12 cellular contexts compared by ENCODE assay signal in genomic region chr11:6414874-6415328, GRCh38. TPM values are rescaled to one million over a fixed set of nuclear protein-coding genes. Genes with fewer than 3 reads are reported as not detected.
DNase-seq lines count a peak whose midpoint lies in the region; ATAC-seq and TF ChIP-seq lines count a peak whose summit lies in the region.
"Had no signal": no experiment of that assay in that cellular context is flagged by ENCODE, and none has a peak within 500 bp of the region (broad histone marks: within the 10 kb centered on the region; RNA-seq: fewer than 3 reads in every experiment).

No MANE protein-coding gene starts in this region.

- H3K36me3 Mint-ChIP-seq in activated naive CD8-positive, alpha-beta T cell treated with anti-CD3 and anti-CD28 coated beads, Interleukin-2, amount 10 ng/mL, durations not matched to agents 7 days and 5 days = peaks cover 8% of the 10 kb centered on the region

- intact Hi-C loops in vagina (cut with DNase I) (no loop called here), PC-9 (cut with micrococcal nuclease; ENCODE audit: unreplicated experiment) (no loop called here)

- CTCF ChIA-PET in PC-9 (lab: Charles Lee) = no interaction called here

- peak overlapping the region; percentile 23 for H3K4me2 ChIP-seq in Loucy (ENCODE audit: low read depth, low read length, poor library complexity, severe bottlenecking)
- H3K4me2 ChIP-seq in PC-9 = no peak overlapping the region

- peaks cover 11% of the 10 kb centered on the region for H3K4me1 ChIP-seq in Loucy (ENCODE audit: insufficient read depth, low read length, poor library complexity, severe bottlenecking)
- H3K4me1 ChIP-seq in vagina = peaks cover 40% of the 10 kb centered on the region
- H3K4me1 ChIP-seq in PC-9 (replicated peaks; ENCODE audit: insufficient read depth) = no peaks in the 10 kb centered on the region

- no peak for TF ChIP-seq CTCF in Loucy (conservative IDR thresholded peaks at IDR 0.05; ENCODE audit: low read length)
- TF ChIP-seq CTCF in vagina (IDR thresholded peaks at IDR 0.05) = no peak
- no peak for TF ChIP-seq CTCF in PC-9 (conservative IDR thresholded peaks at IDR 0.05)

- no peaks in the 10 kb centered on the region for H3K9me3 Mint-ChIP-seq in activated naive CD8-positive, alpha-beta T cell treated with anti-CD3 and anti-CD28 coated beads, Interleukin-2, amount 10 ng/mL, durations not matched to agents 7 days and 5 days
- H3K9me3 Mint-ChIP-seq: nephron progenitor cell had no signal

- H4K20me1 ChIP-seq in Loucy (ENCODE audit: insufficient read depth, low read length, poor library complexity, severe bottlenecking) (no peaks in the 10 kb centered on the region), PC-9 (ENCODE audit: insufficient read depth) (no peaks in the 10 kb centered on the region)

- no peak overlapping the region for H3K27ac Mint-ChIP-seq in activated naive CD8-positive, alpha-beta T cell treated with anti-CD3 and anti-CD28 coated beads, Interleukin-2, amount 10 ng/mL, durations not matched to agents 7 days and 5 days
- H3K27ac Mint-ChIP-seq: nephron progenitor cell had no signal

- TF ChIP-seq POLR2A in vagina (IDR thresholded peaks at IDR 0.05) = no peak

- H3K9ac ChIP-seq in Loucy (ENCODE audit: low read depth, low read length, poor library complexity, severe bottlenecking) = no peak overlapping the region

- ATAC-seq in GM18498 (IDR thresholded peaks at IDR 0.05; ENCODE audit: unreplicated experiment) (peak; percentile 44), GM21515 (IDR thresholded peaks at IDR 0.05; ENCODE audit: unreplicated experiment) (no peak)
- ATAC-seq in activated naive CD8-positive, alpha-beta T cell treated with anti-CD3 and anti-CD28 coated beads, Interleukin-2, amount 10 ng/mL, durations not matched to agents 7 days and 5 days (ENCODE audit: low read depth) = peak; percentile 30

- H2AFZ ChIP-seq in Loucy (ENCODE audit: low read length) (no peak overlapping the region), PC-9 (no peak overlapping the region)

- no peaks in the 10 kb centered on the region for H3K9me2 ChIP-seq in Loucy (replicated peaks; ENCODE audit: low read depth, low read length)
- no peaks in the 10 kb centered on the region for H3K9me2 ChIP-seq in PC-9 (ENCODE audit: insufficient read depth)

- H3K27me3 ChIP-seq in Loucy (ENCODE audit: insufficient read depth, low read length, poor library complexity, severe bottlenecking) = peaks cover 10% of the 10 kb centered on the region
- no peaks in the 10 kb centered on the region for H3K27me3 ChIP-seq in vagina
- peaks cover 5% of the 10 kb centered on the region; the same call in 1 of the 2 replicates for H3K27me3 ChIP-seq in PC-9 (ENCODE audit: insufficient read depth, low read depth)
- H3K27me3 ChIP-seq: SJSA1 had no signal

- H3F3A ChIP-seq in Loucy (ENCODE audit: low read depth) (no peaks in the 10 kb centered on the region), PC-9 (ENCODE audit: insufficient read depth, low read depth) (no peaks in the 10 kb centered on the region)

- DNase-seq in AML-193 (lab: John Stamatoyannopoulos, UW) (peak; percentile 78 to 81), hypothalamus (lab: John Stamatoyannopoulos, UW) (no peak), vagina (ENCODE audit: extremely low spot score in 2 of 2) (no peak), PC-9 (no peak)
- DNase-seq in activated naive CD8-positive, alpha-beta T cell treated with anti-CD3 and anti-CD28 coated beads, Interleukin-2, amount 10 ng/mL, durations not matched to agents 7 days and 5 days = no peak
- DNase-seq: central memory CD4-positive, alpha-beta T cell; kidney glomerular epithelial cell; nephron progenitor cell had no signal

- no peak overlapping the region for H3K27ac ChIP-seq in vagina
- H3K27ac ChIP-seq in PC-9 = no peak overlapping the region
- H3K27ac ChIP-seq: SJSA1 had no signal

- no peaks in the 10 kb centered on the region for H3K79me2 ChIP-seq in Loucy (ENCODE audit: insufficient read depth, low read length)
- H3K79me2 ChIP-seq in PC-9 (ENCODE audit: low read depth) = no peaks in the 10 kb centered on the region

- peaks cover 11% of the 10 kb centered on the region for H3K4me1 Mint-ChIP-seq in activated naive CD8-positive, alpha-beta T cell treated with anti-CD3 and anti-CD28 coated beads, Interleukin-2, amount 10 ng/mL, durations not matched to agents 7 days and 5 days

- peaks cover 2% of the 10 kb centered on the region for H3K27me3 Mint-ChIP-seq in activated naive CD8-positive, alpha-beta T cell treated with anti-CD3 and anti-CD28 coated beads, Interleukin-2, amount 10 ng/mL, durations not matched to agents 7 days and 5 days

- H3K4me3 Mint-ChIP-seq in activated naive CD8-positive, alpha-beta T cell treated with anti-CD3 and anti-CD28 coated beads, Interleukin-2, amount 10 ng/mL, durations not matched to agents 7 days and 5 days = no peak overlapping the region
- H3K4me3 Mint-ChIP-seq: nephron progenitor cell had no signal

- H3K9me3 ChIP-seq in Loucy (ENCODE audit: insufficient read depth, low read depth, low read length) (no peaks in the 10 kb centered on the region), vagina (no peaks in the 10 kb centered on the region), PC-9 (ENCODE audit: insufficient read depth, low read depth) (no peaks in the 10 kb centered on the region)
- H3K9me3 ChIP-seq: SJSA1 had no signal

- H3K36me3 ChIP-seq in Loucy (ENCODE audit: insufficient read depth, low read length) = no peaks in the 10 kb centered on the region
- H3K36me3 ChIP-seq in vagina = peaks cover 0 to 10% of the 10 kb centered on the region in 2 donors
- H3K36me3 ChIP-seq in PC-9 (ENCODE audit: low read depth) = no peaks in the 10 kb centered on the region
- H3K36me3 ChIP-seq: SJSA1 had no signal

- no TSS peak for BruUV-seq in PC-9 (replicated peaks; lab: Mats Ljungman, UMichigan)

- POLR2A ChIA-PET in activated naive CD8-positive, alpha-beta T cell treated with anti-CD3 and anti-CD28 coated beads, Interleukin-2, amount 10 ng/mL, durations not matched to agents 7 days and 5 days (lab: Charles Lee) = interaction anchor here (8.5 kb wide), 1 partner anchor 12 kb away, joined by 116 read pairs; no protein-coding TSS in a partner anchor
- POLR2A ChIA-PET in PC-9 (lab: Charles Lee; ENCODE audit: unreplicated experiment) = no interaction called here

- H3K4me3 ChIP-seq in Loucy (ENCODE audit: low read length, poor library complexity, severe bottlenecking) = no peak overlapping the region
- H3K4me3 ChIP-seq in vagina = no peak overlapping the region
- no peak overlapping the region for H3K4me3 ChIP-seq in PC-9
- H3K4me3 ChIP-seq: SJSA1 had no signal

RNA-seq across cellular contexts. Expression of gene APBB1, which starts 4.0 kb away (rescaled TPM):
- 10 to 100 TPM; 64.0 to 69.2 TPM for total RNA-seq in activated naive CD8-positive, alpha-beta T cell treated with anti-CD3 and anti-CD28 coated beads, Interleukin-2, amount 10 ng/mL, durations not matched to agents 7 days and 5 days
- 59.7 TPM for total RNA-seq in vagina
- 0.90 and 1.4 TPM in 2 replicates for total RNA-seq in PC-9 (2021)

RNA-seq across cellular contexts. Expression of gene SMPD1, which starts 24.6 kb away (rescaled TPM):
- 10 to 100 TPM; 40.7 to 42.6 TPM for total RNA-seq in activated naive CD8-positive, alpha-beta T cell treated with anti-CD3 and anti-CD28 coated beads, Interleukin-2, amount 10 ng/mL, durations not matched to agents 7 days and 5 days
- total RNA-seq in vagina (23.1 TPM), PC-9 (2021) (7.2 and 9.2 TPM in 2 replicates)

RNA-seq across cellular contexts. Expression of gene HPX, which starts 25.9 kb away (rescaled TPM):
- total RNA-seq in activated naive CD8-positive, alpha-beta T cell treated with anti-CD3 and anti-CD28 coated beads, Interleukin-2, amount 10 ng/mL, durations not matched to agents 7 days and 5 days = 1 to 10 TPM in 1 of 2 experiments, under 1 TPM in 1; 0.58 to 1.3 TPM
- total RNA-seq in vagina = 0.98 TPM
- 0.68 TPM in 1 of 2 replicates, not detected in the other for total RNA-seq in PC-9 (2021)

RNA-seq across cellular contexts. Expression of gene TRIM3, which starts 58.8 kb away (rescaled TPM):
- 10 to 100 TPM; 11.8 to 11.9 TPM for total RNA-seq in activated naive CD8-positive, alpha-beta T cell treated with anti-CD3 and anti-CD28 coated beads, Interleukin-2, amount 10 ng/mL, durations not matched to agents 7 days and 5 days
- total RNA-seq in vagina (27.5 TPM), PC-9 (2021) (7.1 and 9.0 TPM in 2 replicates)

Comparison
In these comparisons a context has a peak if more than half of its experiments do, and no peak if none do; other contexts are left out.
1. DNase-seq: peak in AML-193 (2 of 2); none in activated naive CD8-positive, alpha-beta T cell treated with anti-CD3 and anti-CD28 coated beads, Interleukin-2, amount 10 ng/mL, durations not matched to agents 7 days and 5 days (single experiment), hypothalamus (0 of 51), vagina (0 of 2) and PC-9 (0 of 2).
2. RNA of gene APBB1, which starts 4.0 kb away (total RNA-seq): 64.0 to 69.2 TPM in activated naive CD8-positive, alpha-beta T cell treated with anti-CD3 and anti-CD28 coated beads, Interleukin-2, amount 10 ng/mL, durations not matched to agents 7 days and 5 days and 59.7 TPM in vagina (single experiment); 0.90 to 1.4 TPM in PC-9; every median in the first group is over 10 times any median in the second.